ENCODE assay signal across 1 cellular context in the genomic region with DNA sequence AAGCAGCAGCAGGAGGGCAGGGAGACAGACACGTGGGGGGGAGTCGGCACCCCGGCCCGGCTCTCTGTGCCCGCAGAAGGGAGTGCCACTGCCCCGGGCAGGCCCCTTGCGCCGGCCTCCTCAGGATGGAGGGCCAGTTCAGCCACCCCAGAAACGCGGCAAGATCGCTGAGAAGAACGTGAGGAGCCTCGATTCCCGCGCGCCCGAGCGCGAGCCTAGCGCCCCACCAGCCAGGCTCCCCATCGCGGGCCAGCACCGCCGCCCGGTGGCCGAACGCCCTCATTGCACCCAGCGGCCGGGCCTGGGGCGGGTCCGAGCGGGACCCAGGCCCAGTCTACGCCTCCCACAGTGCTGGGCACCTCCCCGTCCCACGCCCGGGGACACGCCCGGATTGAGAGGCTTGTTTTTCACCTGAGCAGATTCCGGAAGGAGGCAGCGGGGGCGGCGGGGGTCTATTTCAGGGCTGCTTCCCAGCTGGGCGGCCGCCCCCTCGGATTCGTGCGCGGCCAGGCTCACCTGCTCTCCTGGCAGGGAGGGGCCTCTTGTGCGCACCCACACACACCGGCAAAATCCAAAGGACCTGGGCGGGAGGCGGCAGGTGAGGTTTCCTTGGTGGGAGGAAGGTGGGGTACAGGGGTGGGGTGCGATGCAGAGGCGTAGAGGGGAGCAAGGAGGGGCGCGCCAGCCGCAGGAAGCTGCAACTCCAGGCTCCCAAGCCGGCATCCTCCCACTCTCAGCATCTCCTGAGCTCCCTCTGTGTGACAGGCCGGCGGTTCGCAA.
TF ChIP-seq lines count a peak whose summit lies in the region.

No MANE protein-coding gene starts in this region.

TF ChIP-seq in HepG2, 621 proteins besides CTCF, POLR2A, EP300 and RAD21 (continued from another document):
- TF ChIP-seq KDM2A (CRISPR knock-in tag; IDR thresholded peaks at IDR 0.05; ENCODE audit: borderline replicate concordance, low read depth) = peak; percentile 67; the same call in 1 of the 2 replicates
- 0 out of 2 replicates have a peak, but pooled peaks have one; percentile 28 for TF ChIP-seq MED13 (CRISPR knock-in tag; IDR thresholded peaks at IDR 0.05)
- TF ChIP-seq, protein P1, sequence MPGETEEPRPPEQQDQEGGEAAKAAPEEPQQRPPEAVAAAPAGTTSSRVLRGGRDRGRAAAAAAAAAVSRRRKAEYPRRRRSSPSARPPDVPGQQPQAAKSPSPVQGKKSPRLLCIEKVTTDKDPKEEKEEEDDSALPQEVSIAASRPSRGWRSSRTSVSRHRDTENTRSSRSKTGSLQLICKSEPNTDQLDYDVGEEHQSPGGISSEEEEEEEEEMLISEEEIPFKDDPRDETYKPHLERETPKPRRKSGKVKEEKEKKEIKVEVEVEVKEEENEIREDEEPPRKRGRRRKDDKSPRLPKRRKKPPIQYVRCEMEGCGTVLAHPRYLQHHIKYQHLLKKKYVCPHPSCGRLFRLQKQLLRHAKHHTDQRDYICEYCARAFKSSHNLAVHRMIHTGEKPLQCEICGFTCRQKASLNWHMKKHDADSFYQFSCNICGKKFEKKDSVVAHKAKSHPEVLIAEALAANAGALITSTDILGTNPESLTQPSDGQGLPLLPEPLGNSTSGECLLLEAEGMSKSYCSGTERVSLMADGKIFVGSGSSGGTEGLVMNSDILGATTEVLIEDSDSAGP (CRISPR knock-in tag; IDR thresholded peaks at IDR 0.05; ENCODE audit: borderline replicate concordance) = peak; percentile 63; the same call in 1 of the 2 replicates
- no peak for TF ChIP-seq PCBP1 (IDR thresholded peaks at IDR 0.05; ENCODE audit: borderline replicate concordance, low read depth, low read length)
- TF ChIP-seq, protein P2, sequence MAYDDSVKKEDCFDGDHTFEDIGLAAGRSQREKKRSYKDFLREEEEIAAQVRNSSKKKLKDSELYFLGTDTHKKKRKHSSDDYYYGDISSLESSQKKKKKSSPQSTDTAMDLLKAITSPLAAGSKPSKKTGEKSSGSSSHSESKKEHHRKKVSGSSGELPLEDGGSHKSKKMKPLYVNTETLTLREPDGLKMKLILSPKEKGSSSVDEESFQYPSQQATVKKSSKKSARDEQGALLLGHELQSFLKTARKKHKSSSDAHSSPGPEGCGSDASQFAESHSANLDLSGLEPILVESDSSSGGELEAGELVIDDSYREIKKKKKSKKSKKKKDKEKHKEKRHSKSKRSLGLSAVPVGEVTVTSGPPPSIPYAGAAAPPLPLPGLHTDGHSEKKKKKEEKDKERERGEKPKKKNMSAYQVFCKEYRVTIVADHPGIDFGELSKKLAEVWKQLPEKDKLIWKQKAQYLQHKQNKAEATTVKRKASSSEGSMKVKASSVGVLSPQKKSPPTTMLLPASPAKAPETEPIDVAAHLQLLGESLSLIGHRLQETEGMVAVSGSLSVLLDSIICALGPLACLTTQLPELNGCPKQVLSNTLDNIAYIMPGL (CRISPR knock-in tag; IDR thresholded peaks at IDR 0.05; ENCODE audit: borderline replicate concordance in 1 of 2, low read depth in 1 of 2) = 0 out of 4 replicates have a peak, but pooled peaks have one; percentile 25 to 33
- TF ChIP-seq SMC3 (IDR thresholded peaks at IDR 0.05; ENCODE audit: low read length) = peak; percentile 36; the same call in 1 of the 2 replicates
- 0 out of 2 replicates have a peak, but pooled peaks have one; percentile 39 for TF ChIP-seq MIER2 (CRISPR knock-in tag; IDR thresholded peaks at IDR 0.05)
- TF ChIP-seq, protein P3, sequence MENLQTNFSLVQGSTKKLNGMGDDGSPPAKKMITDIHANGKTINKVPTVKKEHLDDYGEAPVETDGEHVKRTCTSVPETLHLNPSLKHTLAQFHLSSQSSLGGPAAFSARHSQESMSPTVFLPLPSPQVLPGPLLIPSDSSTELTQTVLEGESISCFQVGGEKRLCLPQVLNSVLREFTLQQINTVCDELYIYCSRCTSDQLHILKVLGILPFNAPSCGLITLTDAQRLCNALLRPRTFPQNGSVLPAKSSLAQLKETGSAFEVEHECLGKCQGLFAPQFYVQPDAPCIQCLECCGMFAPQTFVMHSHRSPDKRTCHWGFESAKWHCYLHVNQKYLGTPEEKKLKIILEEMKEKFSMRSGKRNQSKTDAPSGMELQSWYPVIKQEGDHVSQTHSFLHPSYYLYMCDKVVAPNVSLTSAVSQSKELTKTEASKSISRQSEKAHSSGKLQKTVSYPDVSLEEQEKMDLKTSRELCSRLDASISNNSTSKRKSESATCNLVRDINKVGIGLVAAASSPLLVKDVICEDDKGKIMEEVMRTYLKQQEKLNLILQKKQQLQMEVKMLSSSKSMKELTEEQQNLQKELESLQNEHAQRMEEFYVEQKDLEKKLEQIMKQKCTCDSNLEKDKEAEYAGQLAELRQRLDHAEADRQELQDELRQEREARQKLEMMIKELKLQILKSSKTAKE (CRISPR knock-in tag; IDR thresholded peaks at IDR 0.05; ENCODE audit: borderline replicate concordance) = no peak
- peak; percentile 31; the same call in 1 of the 2 replicates for TF ChIP-seq NFKB2 (CRISPR knock-in tag; IDR thresholded peaks at IDR 0.05; ENCODE audit: borderline replicate concordance)
- TF ChIP-seq BRD4 (CRISPR knock-in tag; IDR thresholded peaks at IDR 0.05) = 0 out of 2 replicates have a peak, but pooled peaks have one; percentile 71
- TF ChIP-seq TBX2 (CRISPR knock-in tag; IDR thresholded peaks at IDR 0.05; ENCODE audit: borderline replicate concordance) = 0 out of 2 replicates have a peak, but pooled peaks have one; percentile 36
- no peak for TF ChIP-seq SP1 (IDR thresholded peaks at IDR 0.05)
- TF ChIP-seq SP1 (CRISPR knock-in tag; IDR thresholded peaks at IDR 0.05) = peak; percentile 20; the same call in 1 of the 2 replicates
- TF ChIP-seq, protein P4, sequence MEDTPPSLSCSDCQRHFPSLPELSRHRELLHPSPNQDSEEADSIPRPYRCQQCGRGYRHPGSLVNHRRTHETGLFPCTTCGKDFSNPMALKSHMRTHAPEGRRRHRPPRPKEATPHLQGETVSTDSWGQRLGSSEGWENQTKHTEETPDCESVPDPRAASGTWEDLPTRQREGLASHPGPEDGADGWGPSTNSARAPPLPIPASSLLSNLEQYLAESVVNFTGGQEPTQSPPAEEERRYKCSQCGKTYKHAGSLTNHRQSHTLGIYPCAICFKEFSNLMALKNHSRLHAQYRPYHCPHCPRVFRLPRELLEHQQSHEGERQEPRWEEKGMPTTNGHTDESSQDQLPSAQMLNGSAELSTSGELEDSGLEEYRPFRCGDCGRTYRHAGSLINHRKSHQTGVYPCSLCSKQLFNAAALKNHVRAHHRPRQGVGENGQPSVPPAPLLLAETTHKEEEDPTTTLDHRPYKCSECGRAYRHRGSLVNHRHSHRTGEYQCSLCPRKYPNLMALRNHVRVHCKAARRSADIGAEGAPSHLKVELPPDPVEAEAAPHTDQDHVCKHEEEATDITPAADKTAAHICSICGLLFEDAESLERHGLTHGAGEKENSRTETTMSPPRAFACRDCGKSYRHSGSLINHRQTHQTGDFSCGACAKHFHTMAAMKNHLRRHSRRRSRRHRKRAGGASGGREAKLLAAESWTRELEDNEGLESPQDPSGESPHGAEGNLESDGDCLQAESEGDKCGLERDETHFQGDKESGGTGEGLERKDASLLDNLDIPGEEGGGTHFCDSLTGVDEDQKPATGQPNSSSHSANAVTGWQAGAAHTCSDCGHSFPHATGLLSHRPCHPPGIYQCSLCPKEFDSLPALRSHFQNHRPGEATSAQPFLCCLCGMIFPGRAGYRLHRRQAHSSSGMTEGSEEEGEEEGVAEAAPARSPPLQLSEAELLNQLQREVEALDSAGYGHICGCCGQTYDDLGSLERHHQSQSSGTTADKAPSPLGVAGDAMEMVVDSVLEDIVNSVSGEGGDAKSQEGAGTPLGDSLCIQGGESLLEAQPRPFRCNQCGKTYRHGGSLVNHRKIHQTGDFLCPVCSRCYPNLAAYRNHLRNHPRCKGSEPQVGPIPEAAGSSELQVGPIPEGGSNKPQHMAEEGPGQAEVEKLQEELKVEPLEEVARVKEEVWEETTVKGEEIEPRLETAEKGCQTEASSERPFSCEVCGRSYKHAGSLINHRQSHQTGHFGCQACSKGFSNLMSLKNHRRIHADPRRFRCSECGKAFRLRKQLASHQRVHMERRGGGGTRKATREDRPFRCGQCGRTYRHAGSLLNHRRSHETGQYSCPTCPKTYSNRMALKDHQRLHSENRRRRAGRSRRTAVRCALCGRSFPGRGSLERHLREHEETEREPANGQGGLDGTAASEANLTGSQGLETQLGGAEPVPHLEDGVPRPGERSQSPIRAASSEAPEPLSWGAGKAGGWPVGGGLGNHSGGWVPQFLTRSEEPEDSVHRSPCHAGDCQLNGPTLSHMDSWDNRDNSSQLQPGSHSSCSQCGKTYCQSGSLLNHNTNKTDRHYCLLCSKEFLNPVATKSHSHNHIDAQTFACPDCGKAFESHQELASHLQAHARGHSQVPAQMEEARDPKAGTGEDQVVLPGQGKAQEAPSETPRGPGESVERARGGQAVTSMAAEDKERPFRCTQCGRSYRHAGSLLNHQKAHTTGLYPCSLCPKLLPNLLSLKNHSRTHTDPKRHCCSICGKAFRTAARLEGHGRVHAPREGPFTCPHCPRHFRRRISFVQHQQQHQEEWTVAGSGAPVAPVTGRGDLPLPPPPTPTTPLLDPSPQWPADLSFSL (CRISPR knock-in tag; IDR thresholded peaks at IDR 0.05) = no peak
- TF ChIP-seq, protein P5, sequence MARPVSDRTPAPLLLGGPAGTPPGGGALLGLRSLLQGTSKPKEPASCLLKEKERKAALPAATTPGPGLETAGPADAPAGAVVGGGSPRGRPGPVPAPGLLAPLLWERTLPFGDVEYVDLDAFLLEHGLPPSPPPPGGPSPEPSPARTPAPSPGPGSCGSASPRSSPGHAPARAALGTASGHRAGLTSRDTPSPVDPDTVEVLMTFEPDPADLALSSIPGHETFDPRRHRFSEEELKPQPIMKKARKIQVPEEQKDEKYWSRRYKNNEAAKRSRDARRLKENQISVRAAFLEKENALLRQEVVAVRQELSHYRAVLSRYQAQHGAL (CRISPR knock-in tag; IDR thresholded peaks at IDR 0.05; ENCODE audit: not compliant biosample characterization) = peak; percentile 47
- TF ChIP-seq ZNF274 (CRISPR knock-in tag; IDR thresholded peaks at IDR 0.05) = 0 out of 2 replicates have a peak, but pooled peaks have one; percentile 23
